In genomic region chr9:31140316-31140715, GRCh38 we compare ENCODE assay signal across 9 cellular contexts.
DNase-seq lines count a peak whose midpoint lies in the region; ATAC-seq and TF ChIP-seq lines count a peak whose summit lies in the region.
"Had no signal": no experiment of that assay in that cellular context is flagged by ENCODE, and none has a peak within 500 bp of the region (broad histone marks: within the 10 kb centered on the region; RNA-seq: fewer than 3 reads in every experiment).

No MANE protein-coding gene starts in this region.

- H3K4me1 Mint-ChIP-seq in progenitor cell of endocrine pancreas (ENCODE audit: low read depth), result no peaks in the 10 kb centered on the region

- no peak overlapping the region for H3K27ac ChIP-seq in MM.1S (ENCODE audit: low read length)

- no peaks in the 10 kb centered on the region for H3K36me3 Mint-ChIP-seq in progenitor cell of endocrine pancreas (ENCODE audit: insufficient read depth)

- no peak overlapping the region for H3K4me3 ChIP-seq in MM.1S (ENCODE audit: low read length)

- H3K27me3 ChIP-seq in MM.1S (replicated peaks; ENCODE audit: insufficient read depth, low read length), result no peaks in the 10 kb centered on the region

- H3K4me1 ChIP-seq in MM.1S (ENCODE audit: low read length), result no peaks in the 10 kb centered on the region

- no peak overlapping the region for H3K27ac Mint-ChIP-seq in progenitor cell of endocrine pancreas

- H3K9me2 ChIP-seq in MM.1S (replicated peaks; ENCODE audit: insufficient read depth, low read length), result no peaks in the 10 kb centered on the region

- no peaks in the 10 kb centered on the region for H3K36me3 ChIP-seq in MM.1S (replicated peaks; ENCODE audit: insufficient read depth, low read length)

- H3K79me2 ChIP-seq in MM.1S (ENCODE audit: low read length), result no peaks in the 10 kb centered on the region

- H4K20me1 ChIP-seq in MM.1S (ENCODE audit: insufficient read depth, low read length), result no peaks in the 10 kb centered on the region

- no peak overlapping the region for H2AFZ ChIP-seq in MM.1S (ENCODE audit: low read length)

- TF ChIP-seq CTCF in MM.1S (IDR thresholded peaks at IDR 0.05; ENCODE audit: low read length), result peak; percentile 31
- peak; percentile 50 for TF ChIP-seq CTCF in progenitor cell of endocrine pancreas (IDR thresholded peaks at IDR 0.05; ENCODE audit: unreplicated experiment)

- no peaks in the 10 kb centered on the region for H3K9me3 ChIP-seq in MM.1S (replicated peaks; ENCODE audit: insufficient read depth, low read length)

- H3K4me2 ChIP-seq in MM.1S (ENCODE audit: low read depth, low read length), result no peak overlapping the region

- H3K9me3 Mint-ChIP-seq in progenitor cell of endocrine pancreas (ENCODE audit: low read depth), result no peaks in the 10 kb centered on the region

- H3K4me3 Mint-ChIP-seq in progenitor cell of endocrine pancreas (ENCODE audit: low read depth), result no peak overlapping the region

- H3F3A ChIP-seq in MM.1S (ENCODE audit: insufficient read depth, low read length), result no peaks in the 10 kb centered on the region

- no peak overlapping the region for H3K9ac ChIP-seq in MM.1S (ENCODE audit: low read length)

- peak; percentile 8 to 33 for DNase-seq in NCI-H2081 (lab: John Stamatoyannopoulos, UW)
- no peak for DNase-seq in NCI-H2081 treated with DMSO at 0.1 percent for 48 hours (lab: John Stamatoyannopoulos, UW)
- DNase-seq in MM.1S, result peak; percentile 17
- peak; percentile 5 for DNase-seq in cerebellar cortex (ENCODE audit: low spot score)
- no peak for DNase-seq in progenitor cell of endocrine pancreas (ENCODE audit: low spot score, unreplicated experiment)
- DNase-seq in NCI-H187 (lab: John Stamatoyannopoulos, UW), result no peak
- no peak for DNase-seq in HK-2 (ENCODE audit: unreplicated experiment)
- DNase-seq: left cardiac atrium had no signal

- no peaks in the 10 kb centered on the region for H3K27me3 Mint-ChIP-seq in progenitor cell of endocrine pancreas

- no peak for ATAC-seq in HG03196 (IDR thresholded peaks at IDR 0.05; ENCODE audit: unreplicated experiment)
- ATAC-seq: left cardiac atrium had no signal

Comparison
In these comparisons a context has a peak if more than half of its experiments do, and no peak if none do; other contexts are left out.
1. DNase-seq: peak in NCI-H2081 (2 of 2), MM.1S (single experiment) and cerebellar cortex (single experiment); none in NCI-H2081 treated with DMSO at 0.1 percent for 48 hours (single experiment), progenitor cell of endocrine pancreas (single experiment), NCI-H187 (0 of 2) and HK-2 (single experiment).